20 cellular contexts compared by ENCODE assay signal in the genomic region with DNA sequence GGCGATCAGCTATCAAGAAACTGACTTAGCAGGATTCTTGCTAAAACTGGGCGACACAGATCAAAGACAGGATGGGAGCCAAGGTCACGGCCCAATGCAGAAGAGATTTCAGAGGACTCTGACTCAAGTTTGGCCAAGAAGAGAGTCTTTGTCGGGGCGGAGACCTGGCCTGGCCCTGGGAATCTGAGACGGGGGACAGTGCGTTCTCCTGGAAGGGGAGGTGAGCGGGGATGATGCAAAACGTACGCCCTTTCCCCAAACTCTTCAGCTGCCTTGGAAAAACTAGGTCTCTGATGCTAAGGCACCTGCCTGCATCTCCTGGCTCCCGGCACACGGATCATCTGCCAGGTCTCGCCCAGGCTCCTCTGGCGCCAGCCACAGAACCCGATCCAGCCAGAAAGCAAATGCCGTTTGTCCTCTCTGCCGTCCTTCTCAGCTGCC. TPM values are rescaled to one million over a fixed set of nuclear protein-coding genes. Genes with fewer than 3 reads are reported as not detected.
DNase-seq lines count a peak whose midpoint lies in the region; ATAC-seq and TF ChIP-seq lines count a peak whose summit lies in the region.
"Had no signal": no experiment of that assay in that cellular context is flagged by ENCODE, and none has a peak within 500 bp of the region (broad histone marks: within the 10 kb centered on the region; RNA-seq: fewer than 3 reads in every experiment).

No MANE protein-coding gene starts in this region.

- peaks cover 6% of the 10 kb centered on the region for H3K4me1 Mint-ChIP-seq in mesothelial cell of epicardium
- peaks cover 0 to 7% (median 2%) of the 10 kb centered on the region in 7 donors for H3K4me1 Mint-ChIP-seq in naive thymus-derived CD4-positive, alpha-beta T cell

- TF ChIP-seq RAD21 in HCT116 (IDR thresholded peaks at IDR 0.05; ENCODE audit: low read depth), result no peak

- no peak overlapping the region for H3K9ac ChIP-seq in HCT116 (ENCODE audit: low read length)
- H3K9ac ChIP-seq: KMS-11, SK-N-SH had no signal

- TF ChIP-seq POLR2A in HCT116 (IDR thresholded peaks at IDR 0.05; ENCODE audit: borderline replicate concordance, extremely low read depth, insufficient read depth, insufficient read length), result no peak
- peak in 1 of 2 donors; percentile 36 for TF ChIP-seq POLR2A in adrenal gland (IDR thresholded peaks at IDR 0.05)
- TF ChIP-seq POLR2A in gastrocnemius medialis (IDR thresholded peaks at IDR 0.05), result no peak
- TF ChIP-seq POLR2A in spleen (IDR thresholded peaks at IDR 0.05), result no peak

- peak overlapping the region; percentile 46 for H3K4me2 ChIP-seq in HCT116 (ENCODE audit: low read length)
- H3K4me2 ChIP-seq: KMS-11, PC-9, SK-N-SH had no signal

- TSS peak; percentile 16 for BruUV-seq in HCT116 (replicated peaks; lab: Mats Ljungman, UMichigan)

- H4K20me1 ChIP-seq in HCT116 (ENCODE audit: insufficient read depth), result no peaks in the 10 kb centered on the region

- no peak overlapping the region for H3K27ac ChIP-seq in HCT116 (ENCODE audit: low read depth, low read length)
- H3K27ac ChIP-seq in adrenal gland, result peak overlapping the region; percentile 69 to 92 (median 80)
- H3K27ac ChIP-seq in gastrocnemius medialis, result peak overlapping the region in 2 of 4 donors; percentile 43 to 69
- H3K27ac ChIP-seq in spleen, result no peak overlapping the region
- no peak overlapping the region for H3K27ac ChIP-seq in naive thymus-derived CD4-positive, alpha-beta T cell (ENCODE audit: low read depth, low read length)
- H3K27ac ChIP-seq in brain microvascular endothelial cell, result no peak overlapping the region
- H3K27ac ChIP-seq: KMS-11, PC-9 had no signal

- 29 to 38% (median 31%) methylated on average over 6 to 17 of the region's 17 CpGs for WGBS in adrenal gland, 4 donors
- 68 to 87% (median 79%) methylated on average over 17 of the region's 17 CpGs for WGBS in spleen, 5 donors

- H3K36me3 ChIP-seq in HCT116 (ENCODE audit: control insufficient read depth in 1 of 2, insufficient read depth in 2 of 2, low read length in 2 of 2) (no peaks in the 10 kb centered on the region), adrenal gland (replicated peaks in 1 of 2) (no peaks in the 10 kb centered on the region), gastrocnemius medialis (no peaks in the 10 kb centered on the region), spleen (no peaks in the 10 kb centered on the region), brain microvascular endothelial cell (replicated peaks) (no peaks in the 10 kb centered on the region)
- no peaks in the 10 kb centered on the region for H3K36me3 ChIP-seq in naive thymus-derived CD4-positive, alpha-beta T cell (ENCODE audit: control insufficient read depth in 2 of 3, insufficient read depth in 3 of 3, low read length in 3 of 3)
- H3K36me3 ChIP-seq: MG63 had no signal

- H3K9me2 ChIP-seq in HCT116 (ENCODE audit: insufficient read depth), result no peaks in the 10 kb centered on the region
- H3K9me2 ChIP-seq: SK-N-SH had no signal

- H3K9me3 Mint-ChIP-seq in mesothelial cell of epicardium, result no peaks in the 10 kb centered on the region
- H3K9me3 Mint-ChIP-seq in naive thymus-derived CD4-positive, alpha-beta T cell, result no peaks in the 10 kb centered on the region

- H3K4me3 Mint-ChIP-seq in mesothelial cell of epicardium, result no peak overlapping the region
- no peak overlapping the region for H3K4me3 Mint-ChIP-seq in naive thymus-derived CD4-positive, alpha-beta T cell

- no peaks in the 10 kb centered on the region for H3K27me3 ChIP-seq in HCT116 (ENCODE audit: insufficient read depth, low read length)
- H3K27me3 ChIP-seq in adrenal gland, result no peaks in the 10 kb centered on the region
- no peaks in the 10 kb centered on the region for H3K27me3 ChIP-seq in gastrocnemius medialis
- no peaks in the 10 kb centered on the region for H3K27me3 ChIP-seq in spleen (replicated peaks in 1 of 7)
- H3K27me3 ChIP-seq in naive thymus-derived CD4-positive, alpha-beta T cell (ENCODE audit: control insufficient read depth in 2 of 2, insufficient read depth in 2 of 2, low read length in 2 of 2), result no peaks in the 10 kb centered on the region
- H3K27me3 ChIP-seq in brain microvascular endothelial cell (replicated peaks), result no peaks in the 10 kb centered on the region
- H3K27me3 ChIP-seq: MG63 had no signal

- ATAC-seq in HCT116 (peak; percentile 24; the same call in 1 of the 2 replicates), gastrocnemius medialis (peak; percentile 84 to 89)
- no peak for ATAC-seq in naive thymus-derived CD4-positive, alpha-beta T cell

- no peaks in the 10 kb centered on the region for H3K27me3 Mint-ChIP-seq in mesothelial cell of epicardium (ENCODE audit: low read depth)
- H3K27me3 Mint-ChIP-seq in naive thymus-derived CD4-positive, alpha-beta T cell, result no peaks in the 10 kb centered on the region

- no peaks in the 10 kb centered on the region for H3K36me3 Mint-ChIP-seq in mesothelial cell of epicardium
- no peaks in the 10 kb centered on the region for H3K36me3 Mint-ChIP-seq in naive thymus-derived CD4-positive, alpha-beta T cell

- intact Hi-C loops in HCT116 (cut with micrococcal nuclease) (no loop called here), adrenal gland (cut with DNase I) (no loop called here), gastrocnemius medialis (cut with DNase I; ENCODE audit: low total_unique reads) (no loop called here), spleen (cut with DNase I; ENCODE audit: low total_unique reads) (no loop called here)
- intact Hi-C loops in naive thymus-derived CD4-positive, alpha-beta T cell (cut with micrococcal nuclease), result no loop called here

- no peak overlapping the region; a peak in 1 of 4 replicates for H3K4me3 ChIP-seq in HCT116 (replicated peaks in 1 of 2; ENCODE audit: low read depth in 1 of 2, low read length in 2 of 2)
- no peak overlapping the region for H3K4me3 ChIP-seq in adrenal gland
- no peak overlapping the region for H3K4me3 ChIP-seq in gastrocnemius medialis
- no peak overlapping the region for H3K4me3 ChIP-seq in spleen
- no peak overlapping the region for H3K4me3 ChIP-seq in naive thymus-derived CD4-positive, alpha-beta T cell (ENCODE audit: low read length)
- H3K4me3 ChIP-seq in brain microvascular endothelial cell (ENCODE audit: low read depth, low read length), result no peak overlapping the region
- H3K4me3 ChIP-seq: MG63, PC-9 had no signal

- H3K4me1 ChIP-seq in HCT116 (ENCODE audit: control insufficient read depth in 1 of 2, insufficient read depth in 2 of 2, low read length in 2 of 2) (peaks cover 14 to 19% of the 10 kb centered on the region in 2 experiments), adrenal gland (replicated peaks in 1 of 2) (peaks cover 9 to 18% of the 10 kb centered on the region in 2 donors), gastrocnemius medialis (peaks cover 0 to 6% of the 10 kb centered on the region in 2 donors), spleen (peaks cover 0 to 5% (median 2%) of the 10 kb centered on the region in 6 donors)
- H3K4me1 ChIP-seq in naive thymus-derived CD4-positive, alpha-beta T cell (ENCODE audit: control insufficient read depth in 2 of 2, insufficient read depth in 2 of 2, low read length in 2 of 2), result no peaks in the 10 kb centered on the region

- TF ChIP-seq CTCF in HCT116 (IDR thresholded peaks at IDR 0.05 in 2 of 3, conservative IDR thresholded peaks at IDR 0.05 in 1 of 3; ENCODE audit: borderline replicate concordance in 1 of 3, insufficient read depth in 1 of 3, low read depth in 2 of 3, low read length in 2 of 3) (no peak), adrenal gland (IDR thresholded peaks at IDR 0.05) (no peak), mesothelial cell of epicardium (IDR thresholded peaks at IDR 0.05; ENCODE audit: unreplicated experiment) (no peak), gastrocnemius medialis (IDR thresholded peaks at IDR 0.05 in 4 of 5, conservative IDR thresholded peaks at IDR 0.05 in 1 of 5) (no peak), spleen (IDR thresholded peaks at IDR 0.05 in 8 of 11, conservative IDR thresholded peaks at IDR 0.05 in 3 of 11) (no peak), brain microvascular endothelial cell (IDR thresholded peaks at IDR 0.05; ENCODE audit: low read depth, low read length, missing control alignments) (no peak)

- DNase-seq in HCT116 (ENCODE audit: low read depth, low spot score) (no peak), adrenal gland (peak; percentile 58 to 90 (median 85)), mesothelial cell of epicardium (ENCODE audit: low spot score in 2 of 2, unreplicated experiment in 2 of 2) (no peak), gastrocnemius medialis (peak; percentile 56 to 77), NCI-H1105 treated with DMSO at 0.1 percent for 48 hours (lab: John Stamatoyannopoulos, UW) (no peak), spleen (no peak), brain microvascular endothelial cell (no peak)
- DNase-seq in naive thymus-derived CD4-positive, alpha-beta T cell, result no peak
- DNase-seq: DMS 273 treated with DMSO at 0.1 percent for 48 hours, MG63, NCI-H1092 treated with DMSO at 0.1 percent for 48 hours, NCI-H187 treated with DMSO at 0.1 percent for 48 hours, NCI-H526, PC-9, Right ventricle myocardium superior, SK-N-SH had no signal

- H3K27ac Mint-ChIP-seq in mesothelial cell of epicardium, result peak overlapping the region; percentile 34
- H3K27ac Mint-ChIP-seq in naive thymus-derived CD4-positive, alpha-beta T cell, result no peak overlapping the region

- POLR2A ChIA-PET in HCT116 (lab: Charles Lee), result interaction anchor here (0.6 to 1.0 kb wide), 2 partner anchors 12 to 49 kb away, joined by 3 to 4 read pairs; no protein-coding TSS in a partner anchor
- POLR2A ChIA-PET in naive thymus-derived CD4-positive, alpha-beta T cell (lab: Charles Lee), result no interaction called here

- no peaks in the 10 kb centered on the region for H3K9me3 ChIP-seq in HCT116 (ENCODE audit: control insufficient read depth in 1 of 2, insufficient read depth in 1 of 2, low read depth in 1 of 2, low read length in 2 of 2)
- no peaks in the 10 kb centered on the region for H3K9me3 ChIP-seq in adrenal gland (replicated peaks in 1 of 3)
- H3K9me3 ChIP-seq in gastrocnemius medialis, result no peaks in the 10 kb centered on the region
- no peaks in the 10 kb centered on the region for H3K9me3 ChIP-seq in spleen
- no peaks in the 10 kb centered on the region for H3K9me3 ChIP-seq in naive thymus-derived CD4-positive, alpha-beta T cell (ENCODE audit: control insufficient read depth in 2 of 3, low read length in 3 of 3)
- H3K9me3 ChIP-seq: MG63, SK-N-SH had no signal

- no peak overlapping the region for H2AFZ ChIP-seq in HCT116 (ENCODE audit: low read depth, low read length, poor library complexity, severe bottlenecking)
- H2AFZ ChIP-seq: PC-9 had no signal

- H3K79me2 ChIP-seq in HCT116 (ENCODE audit: insufficient read depth, low read length), result no peaks in the 10 kb centered on the region

- RAD21 ChIA-PET in HCT116 (lab: Charles Lee; ENCODE audit: low non-redundant PET in 1 of 2, low total read pairs in 2 of 2, uncharacterized antibody in 2 of 2, unreplicated experiment in 2 of 2), result no interaction called here

- CTCF ChIA-PET in HCT116 (lab: Charles Lee), result interaction anchor here (1.1 to 1.7 kb wide), 3 partner anchors 10 to 19 kb away, joined by 3 to 6 read pairs (median 3); a partner anchor contains a TSS
- CTCF ChIA-PET in naive thymus-derived CD4-positive, alpha-beta T cell (lab: Charles Lee), result interaction anchor here (1.0 kb wide), 1 partner anchor 25 kb away, joined by 3 read pairs; no protein-coding TSS in a partner anchor

- in situ Hi-C loops in gastrocnemius medialis (cut with MboI; ENCODE audit: low sequenced_read_pairs in 4 of 4), result no loop called here
- in situ Hi-C loops in brain microvascular endothelial cell (cut with HindIII; ENCODE audit: low pct_ligation_motif_present, low sequenced_read_pairs), result no loop called here

RNA-seq across cellular contexts. Expression of a gene that starts 9.8 kb away (rescaled TPM):
- total RNA-seq in HCT116 (2021; ENCODE audit: unreplicated experiment) (91.7 TPM), adrenal gland (100 to 1,000 TPM in 5 of 8 donors, 10 to 100 TPM in 3; 53.3 to 162 (median 105) TPM), mesothelial cell of epicardium (53.5 to 57.2 TPM (median 54.5 TPM) in 3 replicates), gastrocnemius medialis (10 to 100 TPM; 35.8 to 62.7 (median 52.3) TPM), spleen (10 to 100 TPM; 31.7 to 45.2 (median 37.8) TPM)
- 86.6 and 101 TPM in 2 replicates for polyA plus RNA-seq in HCT116 (2012)
- polyA plus RNA-seq in adrenal gland (100 to 1,000 TPM in 2 of 3 donors, 10 to 100 TPM in 1; 17.4 to 142 (median 132) TPM), spleen (10 to 100 TPM; 42.0 to 62.0 (median 42.1) TPM)
- 10 to 100 TPM; 19.5 to 45.1 (median 33.3) TPM for total RNA-seq in naive thymus-derived CD4-positive, alpha-beta T cell
- 10 to 100 TPM; 26.8 to 31.3 TPM for polyA plus RNA-seq in naive thymus-derived CD4-positive, alpha-beta T cell

RNA-seq across cellular contexts. Expression of a gene that starts 18.8 kb away (rescaled TPM):
- total RNA-seq in HCT116 (2021; ENCODE audit: unreplicated experiment) (3.4 TPM), adrenal gland (1 to 10 TPM in 7 of 8 donors, under 1 TPM in 1; 0.26 to 8.7 (median 5.7) TPM), mesothelial cell of epicardium (4.8 to 6.0 TPM (median 5.1 TPM) in 3 replicates), gastrocnemius medialis (not detected), spleen (not detected)
- 3.6 and 3.7 TPM in 2 replicates for polyA plus RNA-seq in HCT116 (2012)
- polyA plus RNA-seq in adrenal gland (1 to 10 TPM in 2 of 3 donors, under 1 TPM in 1; 0.77 to 2.8 (median 1.9) TPM), spleen (under 1 TPM in 2 of 3 donors, not detected in 1; 0.03 to 0.20 TPM)
- not detected for total RNA-seq in naive thymus-derived CD4-positive, alpha-beta T cell
- polyA plus RNA-seq in naive thymus-derived CD4-positive, alpha-beta T cell, result not detected
- total RNA-seq: Daoy had no signal

RNA-seq across cellular contexts. Expression of a gene that starts 24.3 kb away (rescaled TPM):
- 5.4 TPM for total RNA-seq in HCT116 (2021; ENCODE audit: unreplicated experiment)
- polyA plus RNA-seq in HCT116 (2012), result 2.6 and 3.6 TPM in 2 replicates
- total RNA-seq in adrenal gland, result 100 to 1,000 TPM; 395 to 940 (median 736) TPM
- 100 to 1,000 TPM; 159 to 304 (median 271) TPM for polyA plus RNA-seq in adrenal gland
- total RNA-seq in mesothelial cell of epicardium, result 326 to 362 TPM (median 360 TPM) in 3 replicates
- total RNA-seq in gastrocnemius medialis, result 10 to 100 TPM; 19.0 to 28.2 (median 23.1) TPM
- total RNA-seq in spleen, result 100 to 1,000 TPM; 159 to 257 (median 172) TPM
- polyA plus RNA-seq in spleen, result 100 to 1,000 TPM in 2 of 3 donors, 10 to 100 TPM in 1; 91.4 to 240 (median 163) TPM
- 100 to 1,000 TPM in 1 of 5 experiments, 10 to 100 TPM in 4; 29.9 to 221 (median 57.1) TPM for total RNA-seq in naive thymus-derived CD4-positive, alpha-beta T cell
- 100 to 1,000 TPM; 105 to 115 TPM for polyA plus RNA-seq in naive thymus-derived CD4-positive, alpha-beta T cell

RNA-seq across cellular contexts. Expression of a gene that starts 31.0 kb away (rescaled TPM):
- total RNA-seq in HCT116 (2021; ENCODE audit: unreplicated experiment) (not detected), adrenal gland (1 to 10 TPM in 2 of 8 donors, under 1 TPM in 3, not detected in 3; 0.41 to 2.7 (median 0.92) TPM), mesothelial cell of epicardium (not detected in 3 replicates), gastrocnemius medialis (not detected), spleen (not detected)
- not detected in 2 replicates for polyA plus RNA-seq in HCT116 (2012)
- polyA plus RNA-seq in adrenal gland (1 to 10 TPM in 2 of 3 donors, not detected in 1; 2.6 to 4.8 TPM), spleen (not detected)
- total RNA-seq in naive thymus-derived CD4-positive, alpha-beta T cell, result not detected
- polyA plus RNA-seq in naive thymus-derived CD4-positive, alpha-beta T cell, result not detected
- total RNA-seq: Daoy, H4, PC-9 had no signal
- polyA plus RNA-seq: BJ, SK-N-SH had no signal

RNA-seq across cellular contexts. Expression of a gene that starts 35.7 kb away (rescaled TPM):
- total RNA-seq in HCT116 (2021; ENCODE audit: unreplicated experiment) (not detected), adrenal gland (1 to 10 TPM in 5 of 8 donors, under 1 TPM in 1, not detected in 2; 0.49 to 5.6 (median 2.8) TPM), mesothelial cell of epicardium (8.7 to 11.9 TPM (median 10.9 TPM) in 3 replicates), gastrocnemius medialis (not detected), spleen (1 to 10 TPM in 6 of 7 donors, not detected in 1; 1.0 to 2.2 (median 1.7) TPM)
- 0.14 TPM in 1 of 2 replicates, not detected in the other for polyA plus RNA-seq in HCT116 (2012)
- polyA plus RNA-seq in adrenal gland (1 to 10 TPM; 1.1 to 3.0 (median 1.3) TPM), spleen (under 1 TPM; 0.13 to 0.18 (median 0.15) TPM)
- total RNA-seq in naive thymus-derived CD4-positive, alpha-beta T cell, result 1 to 10 TPM in 4 of 5 experiments, under 1 TPM in 1; 0.47 to 4.8 (median 2.3) TPM
- polyA plus RNA-seq in naive thymus-derived CD4-positive, alpha-beta T cell, result not detected
- total RNA-seq: H4, PC-9, Right ventricle myocardium superior had no signal
- polyA plus RNA-seq: BJ, SK-N-SH had no signal

Comparison
In these comparisons a context has a peak if more than half of its experiments do, and no peak if none do; other contexts are left out.
1. DNase-seq: peak in adrenal gland (7 of 7) and gastrocnemius medialis (2 of 2); none in HCT116 (single experiment), mesothelial cell of epicardium (0 of 2), NCI-H1105 treated with DMSO at 0.1 percent for 48 hours (single experiment), spleen (single experiment), naive thymus-derived CD4-positive, alpha-beta T cell (0 of 9) and brain microvascular endothelial cell (single experiment).
2. H3K27ac ChIP-seq: peak in adrenal gland (5 of 5); none in HCT116 (single experiment), spleen (0 of 8), naive thymus-derived CD4-positive, alpha-beta T cell (single experiment) and brain microvascular endothelial cell (single experiment).